ENCODE assay signal across 12 cellular contexts in the genomic region with DNA sequence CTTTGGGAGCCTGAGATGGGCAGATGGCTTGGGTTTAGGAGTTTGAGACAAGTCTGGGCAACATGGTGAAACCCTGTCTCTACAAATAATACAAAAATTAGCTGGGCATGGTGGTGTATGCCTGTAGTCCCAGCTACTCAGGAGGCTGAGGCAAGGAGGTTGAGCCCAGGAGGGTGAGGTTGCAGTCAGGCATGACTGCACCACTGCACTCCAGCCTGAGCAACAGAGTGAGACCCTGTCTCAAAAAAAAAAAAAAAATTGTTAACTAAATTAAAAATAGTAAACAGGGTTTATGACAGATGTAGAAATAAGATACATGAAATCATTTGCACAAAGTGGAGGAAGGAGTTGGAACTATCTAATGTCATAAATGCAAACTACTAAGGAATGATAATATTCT. TPM values are rescaled to one million over a fixed set of nuclear protein-coding genes. Genes with fewer than 3 reads are reported as not detected.
DNase-seq lines count a peak whose midpoint lies in the region; ATAC-seq, FAIRE-seq and TF ChIP-seq lines count a peak whose summit lies in the region.
"Not testable (repeated sequence)": the region's sequence is repeated elsewhere in the genome, so short reads cannot be mapped to it uniquely, and the experiment has no call there.
"Had no signal": no experiment of that assay in that cellular context is flagged by ENCODE, and none has a peak within 500 bp of the region (broad histone marks: within the 10 kb centered on the region; RNA-seq: fewer than 3 reads in every experiment).

No MANE protein-coding gene starts in this region.

- CTCF ChIA-PET in activated B cell treated with CpG ODN at 0.5 μM for 24 hours (lab: Charles Lee), result interaction anchor here (11.5 kb wide), 1 partner anchor 52 kb away, joined by 145 read pairs; no protein-coding TSS in a partner anchor

- not testable (repeated sequence) for H3K36me3 ChIP-seq in BLaER1; Karpas-422 (ENCODE audit: insufficient read depth, low read length)

- H3K4me1 Mint-ChIP-seq in activated B cell treated with CpG ODN at 0.5 μM for 24 hours, result peaks cover 61% of the 10 kb centered on the region
- H3K4me1 Mint-ChIP-seq in naive B cell, result peaks cover 40 to 76% (median 60%) of the 10 kb centered on the region in 3 donors

- H3K27ac Mint-ChIP-seq in activated B cell treated with CpG ODN at 0.5 μM for 24 hours (peak overlapping the region; percentile 100), naive B cell (peak overlapping the region in 5 of 6 donors; percentile 41 to 100 (median 99))

- intact Hi-C loops in activated B cell treated with CpG ODN at 0.5 μM for 24 hours (cut with micrococcal nuclease), result not testable (repeated sequence)

- not testable (repeated sequence) for H4K20me1 ChIP-seq in BLaER1; Karpas-422 (ENCODE audit: insufficient read depth, low read depth, low read length)

- POLR2A ChIA-PET in activated B cell treated with CpG ODN at 0.5 μM for 24 hours (lab: Charles Lee), result interaction anchor here (0.7 to 10.1 kb wide), 5 partner anchors 9 to 42 kb away, joined by 7 to 970 read pairs (median 18); partner anchors contain the start of gene CCR6

- not testable (repeated sequence) for H2AFZ ChIP-seq in Karpas-422 (ENCODE audit: low read length)

- peaks cover 55% of the 10 kb centered on the region for H3K4me1 ChIP-seq in BLaER1
- peaks cover 26% of the 10 kb centered on the region for H3K4me1 ChIP-seq in Karpas-422 (ENCODE audit: low read length)

- H3K4me3 Mint-ChIP-seq in activated B cell treated with CpG ODN at 0.5 μM for 24 hours, result not testable (repeated sequence)
- peak overlapping the region in 4 of 8 donors; percentile 90 to 96 (median 94) for H3K4me3 Mint-ChIP-seq in naive B cell

- peaks cover 22% of the 10 kb centered on the region for H3K36me3 Mint-ChIP-seq in activated B cell treated with CpG ODN at 0.5 μM for 24 hours (ENCODE audit: low read depth)
- peaks cover 0 to 11% of the 10 kb centered on the region in 2 donors for H3K36me3 Mint-ChIP-seq in naive B cell

- peak; percentile 29 for ATAC-seq in HG03139 (IDR thresholded peaks at IDR 0.05; ENCODE audit: unreplicated experiment)
- ATAC-seq in activated B cell treated with CpG ODN at 0.5 μM for 24 hours (ENCODE audit: low read depth); naive B cell (ENCODE audit: low read depth in 2 of 2): not testable (repeated sequence)

- not testable (repeated sequence) for H3K79me2 ChIP-seq in Karpas-422 (ENCODE audit: low read length)

- not testable (repeated sequence) for H3K27ac ChIP-seq in BLaER1; Karpas-422 (ENCODE audit: low read length)

- H3K4me2 ChIP-seq in BLaER1 (peak overlapping the region; percentile 80), Karpas-422 (ENCODE audit: low read depth, low read length, poor library complexity, severe bottlenecking) (peak overlapping the region; percentile 33)

- not testable (repeated sequence) for TF ChIP-seq CTCF in activated B cell treated with CpG ODN at 0.5 μM for 24 hours (IDR thresholded peaks at IDR 0.05)

- not testable (repeated sequence) for H3K4me3 ChIP-seq in BLaER1; Karpas-422 (ENCODE audit: low read length)

- H3K9ac ChIP-seq in BLaER1; Karpas-422 (ENCODE audit: low read length): not testable (repeated sequence)

- not testable (repeated sequence) for H3K27me3 Mint-ChIP-seq in activated B cell treated with CpG ODN at 0.5 μM for 24 hours, naive B cell

- peak; percentile 40 for FAIRE-seq in GM12891 (lab: Jason Lieb, UNC)
- peak; percentile 21 for FAIRE-seq in GM19239 (lab: Jason Lieb, UNC)

- not testable (repeated sequence) for H3K9me2 ChIP-seq in Karpas-422 (replicated peaks; ENCODE audit: insufficient read depth, low read length)

- not testable (repeated sequence) for H3K9me3 Mint-ChIP-seq in activated B cell treated with CpG ODN at 0.5 μM for 24 hours
- peaks cover 0 to 29% (median 23%) of the 10 kb centered on the region in 7 donors for H3K9me3 Mint-ChIP-seq in naive B cell

- not testable (repeated sequence) for DNase-seq in GM12891 (ENCODE audit: insufficient read length, low spot score); GM19239 (ENCODE audit: insufficient read length, low spot score); activated B cell treated with CpG ODN at 0.5 μM for 24 hours; naive B cell
- peak; percentile 71 for DNase-seq in Karpas-422
- peak; percentile 9 to 44 for DNase-seq in NCI-H524 (lab: John Stamatoyannopoulos, UW)

- peaks cover 23% of the 10 kb centered on the region for H3K9me3 ChIP-seq in BLaER1
- H3K9me3 ChIP-seq in Karpas-422 (ENCODE audit: low read length), result not testable (repeated sequence)

- H3K27me3 ChIP-seq in BLaER1; Karpas-422 (ENCODE audit: low read length): not testable (repeated sequence)

- not testable (repeated sequence) for TF ChIP-seq POLR2A in GM12891 (IDR thresholded peaks at IDR 0.05; ENCODE audit: low read depth, low read length)

TF ChIP-seq in GM12891, 5 proteins besides CTCF, POLR2A, EP300 and RAD21:
- TF ChIP-seq PAX5 (IDR thresholded peaks at IDR 0.05; ENCODE audit: insufficient read depth, low read length, severe bottlenecking), result peak; percentile 55

RNA-seq across cellular contexts. Expression of gene CCR6, which starts 34.2 kb away (rescaled TPM):
- polyA plus RNA-seq in GM12891 (2012; ENCODE audit: low read depth, missing spikeins), result 2.6 TPM
- total RNA-seq in Karpas-422 (2014; rRNA removed; shearing (Covaris generic); ENCODE audit: low replicate concordance), result not detected in 2 replicates
- total RNA-seq in activated B cell treated with CpG ODN at 0.5 μM for 24 hours, result 26.2 and 28.9 TPM in 2 replicates
- 100 to 1,000 TPM in 5 of 6 donors, 10 to 100 TPM in 1; 97.4 to 205 (median 126) TPM for polyA plus RNA-seq in naive B cell (ENCODE audit: low read depth in 6 of 6)
- total RNA-seq: A673, Caco-2, GM23338 had no signal
- polyA plus RNA-seq: AG04450, GM23338 had no signal

Comparison
In these comparisons a context has a peak if more than half of its experiments do, and no peak if none do; other contexts are left out.
1. RNA of gene CCR6, which starts 34.2 kb away (total RNA-seq): 26.2 to 28.9 TPM in activated B cell treated with CpG ODN at 0.5 μM for 24 hours; not detected in Karpas-422; every median in the first group is over 10 times any median in the second.